ENCODE assay signal across 8 cellular contexts in the genomic region with DNA sequence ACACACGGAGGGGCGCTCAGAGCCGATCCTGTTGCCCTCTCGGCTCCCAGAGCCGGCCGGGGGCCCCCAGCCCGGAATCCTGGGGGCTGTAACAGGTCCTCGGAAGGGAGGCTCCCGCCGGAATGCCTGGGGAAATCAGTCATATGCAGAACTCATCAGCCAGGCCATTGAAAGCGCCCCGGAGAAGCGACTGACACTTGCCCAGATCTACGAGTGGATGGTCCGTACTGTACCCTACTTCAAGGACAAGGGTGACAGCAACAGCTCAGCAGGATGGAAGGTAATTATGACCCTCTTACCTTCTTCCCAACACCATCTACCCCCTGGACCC. TPM values are rescaled to one million over a fixed set of nuclear protein-coding genes. Genes with fewer than 3 reads are reported as not detected.
DNase-seq lines count a peak whose midpoint lies in the region; ATAC-seq and TF ChIP-seq lines count a peak whose summit lies in the region.

No MANE protein-coding gene starts in this region.

- no peaks in the 10 kb centered on the region for H3K36me3 ChIP-seq in A673 (ENCODE audit: insufficient read depth, low read length, poor library complexity, severe bottlenecking)
- no peaks in the 10 kb centered on the region for H3K36me3 ChIP-seq in muscle layer of duodenum (ENCODE audit: control insufficient read depth in 1 of 2, insufficient read depth in 2 of 2, low read length in 2 of 2)

- H3K27me3 ChIP-seq in A673 (replicated peaks; ENCODE audit: insufficient read depth, low read depth, low read length, poor library complexity) (no peaks in the 10 kb centered on the region), muscle layer of duodenum (ENCODE audit: low read depth, low read length) (no peaks in the 10 kb centered on the region)

- H3K4me1 ChIP-seq in A673 (ENCODE audit: insufficient read depth, low read length, poor library complexity, severe bottlenecking) = no peaks in the 10 kb centered on the region
- peaks cover 4 to 17% of the 10 kb centered on the region in 2 donors for H3K4me1 ChIP-seq in muscle layer of duodenum (ENCODE audit: control insufficient read depth in 1 of 2, insufficient read depth in 2 of 2, low read length in 2 of 2)

- no peaks in the 10 kb centered on the region for H3K9me3 Mint-ChIP-seq in IgD-negative memory B cell

- peak overlapping the region; percentile 51 for H3K4me3 ChIP-seq in A673 (ENCODE audit: low read depth, low read length, poor library complexity, severe bottlenecking)
- peak overlapping the region; percentile 80 for H3K4me3 ChIP-seq in coronary artery
- peak overlapping the region; percentile 69 to 70 for H3K4me3 ChIP-seq in muscle layer of duodenum (ENCODE audit: low read depth in 1 of 2, low read length in 2 of 2)

- ATAC-seq in HG03432 (IDR thresholded peaks at IDR 0.05; ENCODE audit: unreplicated experiment) = no peak
- ATAC-seq in GM18909 (IDR thresholded peaks at IDR 0.05; ENCODE audit: poor library complexity, unreplicated experiment) = no peak
- no peak for ATAC-seq in HG02885 (IDR thresholded peaks at IDR 0.05; ENCODE audit: poor library complexity, unreplicated experiment)

- BruUV-seq in A673 (replicated peaks; lab: Mats Ljungman, UMichigan) = no TSS peak

- no peaks in the 10 kb centered on the region for H3K27me3 Mint-ChIP-seq in IgD-negative memory B cell

- intact Hi-C loops in A673 (cut with micrococcal nuclease; ENCODE audit: unreplicated experiment) = loop anchor here (2.0 to 5.0 kb wide), 2 partner anchors 50 to 81 kb away; no protein-coding TSS in a partner anchor

- H3K27ac Mint-ChIP-seq in IgD-negative memory B cell = peak overlapping the region in 1 of 3 donors; percentile 86

- peaks cover 9 to 19% (median 11%) of the 10 kb centered on the region in 3 donors for H3K4me1 Mint-ChIP-seq in IgD-negative memory B cell

- no peak for TF ChIP-seq CTCF in A673 (conservative IDR thresholded peaks at IDR 0.05; ENCODE audit: low read depth, low read length)
- TF ChIP-seq CTCF in coronary artery (IDR thresholded peaks at IDR 0.05) = no peak

- no peaks in the 10 kb centered on the region for H3K36me3 Mint-ChIP-seq in IgD-negative memory B cell

- no peaks in the 10 kb centered on the region for H3K9me3 ChIP-seq in A673 (ENCODE audit: low read depth, low read length, poor library complexity, severe bottlenecking)
- H3K9me3 ChIP-seq in muscle layer of duodenum (ENCODE audit: control insufficient read depth in 1 of 2, low read length in 2 of 2) = no peaks in the 10 kb centered on the region

- no peak for DNase-seq in A673 (ENCODE audit: low spot score)
- no peak for DNase-seq in coronary artery (ENCODE audit: low spot score)
- no peak for DNase-seq in superior temporal gyrus (ENCODE audit: extremely low spot score)

- POLR2A ChIA-PET in A673 (lab: Charles Lee; ENCODE audit: low non-redundant PET) = no interaction called here

- H3K27ac ChIP-seq in A673 (ENCODE audit: low read depth, low read length, poor library complexity, severe bottlenecking) (no peak overlapping the region), coronary artery (peak overlapping the region in 1 of 2 donors; percentile 41), muscle layer of duodenum (ENCODE audit: low read length) (no peak overlapping the region)

- CTCF ChIA-PET in A673 (lab: Charles Lee) = no interaction called here

- peak overlapping the region; percentile 89 to 98 (median 94) for H3K4me3 Mint-ChIP-seq in IgD-negative memory B cell

RNA-seq across cellular contexts. Expression of a gene that starts 1.0 kb away (rescaled TPM):
- total RNA-seq in A673 (2021) = 7.0 and 10.8 TPM in 2 replicates
- polyA plus RNA-seq in IgD-negative memory B cell = 2.4 TPM

RNA-seq across cellular contexts. Expression of a gene that starts 9.9 kb away (rescaled TPM):
- total RNA-seq in A673 (2021) = not detected in 2 replicates
- 1.5 TPM for polyA plus RNA-seq in IgD-negative memory B cell

RNA-seq across cellular contexts. Expression of a gene that starts 14.7 kb away (rescaled TPM):
- total RNA-seq in A673 (2021) = 2.8 and 3.0 TPM in 2 replicates
- polyA plus RNA-seq in IgD-negative memory B cell = 754 TPM

RNA-seq across cellular contexts. Expression of a gene that starts 21.7 kb away (rescaled TPM):
- total RNA-seq in A673 (2021) = 51.6 and 63.3 TPM in 2 replicates
- 13.1 TPM for polyA plus RNA-seq in IgD-negative memory B cell

RNA-seq across cellular contexts. Expression of a gene that starts 28.5 kb away (rescaled TPM):
- 54.4 and 58.9 TPM in 2 replicates for total RNA-seq in A673 (2021)
- 2.3 TPM for polyA plus RNA-seq in IgD-negative memory B cell
